ENCODE assay signal across 8 cellular contexts in genomic region chr2:28751956-28752607, GRCh38. TPM values are rescaled to one million over a fixed set of nuclear protein-coding genes. Genes with fewer than 3 reads are reported as not detected.
DNase-seq lines count a peak whose midpoint lies in the region; ATAC-seq, FAIRE-seq and TF ChIP-seq lines count a peak whose summit lies in the region.

No MANE protein-coding gene starts in this region.

- ATAC-seq in GM18867 (IDR thresholded peaks at IDR 0.05; ENCODE audit: unreplicated experiment): peak; percentile 24
- peak; percentile 34 for ATAC-seq in HG03045 (IDR thresholded peaks at IDR 0.05; ENCODE audit: unreplicated experiment)

- H3K27ac ChIP-seq in C4-2B: peak overlapping the region; percentile 100
- H3K27ac ChIP-seq in SJSA1: peak overlapping the region; percentile 95
- peak overlapping the region; percentile 95 for H3K27ac ChIP-seq in brain microvascular endothelial cell
- peak overlapping the region; percentile 99 for H3K27ac ChIP-seq in kidney (ENCODE audit: low read depth in 2 of 2, low read length in 2 of 2)

- intact Hi-C loops in kidney (cut with DNase I): no loop called here

- H3K4me3 ChIP-seq in SJSA1: peak overlapping the region; percentile 94
- H3K4me3 ChIP-seq in brain microvascular endothelial cell (ENCODE audit: low read depth, low read length): peak overlapping the region; percentile 94
- peak overlapping the region; percentile 92 to 98 for H3K4me3 ChIP-seq in kidney (ENCODE audit: low read length in 2 of 2)

- peak overlapping the region; percentile 88 to 97 for H3K9ac ChIP-seq in kidney (ENCODE audit: low read length in 2 of 2)

- H3K4me1 ChIP-seq in SJSA1 (replicated peaks): peaks cover 43% of the 10 kb centered on the region
- H3K4me1 ChIP-seq in kidney (ENCODE audit: control insufficient read depth in 1 of 2, insufficient read depth in 1 of 2, low read depth in 1 of 2, low read length in 2 of 2): peaks cover 12 to 13% of the 10 kb centered on the region in 2 donors

- H3K27me3 ChIP-seq in SJSA1 (replicated peaks) (no peaks in the 10 kb centered on the region), brain microvascular endothelial cell (replicated peaks) (no peaks in the 10 kb centered on the region)

- FAIRE-seq in kidney (lab: Jason Lieb, UNC): no peak

- H3K36me3 ChIP-seq in SJSA1 (peaks cover 12% of the 10 kb centered on the region), brain microvascular endothelial cell (replicated peaks) (peaks cover 4% of the 10 kb centered on the region), kidney (ENCODE audit: control insufficient read depth in 1 of 2, insufficient read depth in 2 of 2, low read length in 2 of 2) (peaks cover 0 to 2% of the 10 kb centered on the region in 2 donors)

- TF ChIP-seq CTCF in C4-2B (conservative IDR thresholded peaks at IDR 0.05) (no peak; the same call in 1 of the 2 replicates), brain microvascular endothelial cell (IDR thresholded peaks at IDR 0.05; ENCODE audit: low read depth, low read length, missing control alignments) (no peak), kidney (IDR thresholded peaks at IDR 0.05; ENCODE audit: borderline replicate concordance, extremely low read depth, insufficient read depth) (no peak)

- DNase-seq in SJSA1 (ENCODE audit: low read depth in 1 of 2, low spot score in 2 of 2): peak in 1 of 2 experiments; percentile 46
- DNase-seq in brain microvascular endothelial cell: no peak
- no peak for DNase-seq in kidney
- peak; percentile 18 to 24 for DNase-seq in stimulated activated CD4-positive, alpha-beta T cell treated with anti-CD3 and anti-CD28 coated beads, Interleukin-4, amount 100 ng/mL, for 4 hours
- DNase-seq in effector CD8-positive, alpha-beta T cell (lab: John Stamatoyannopoulos, UW): no peak

- in situ Hi-C loops in brain microvascular endothelial cell (cut with HindIII; ENCODE audit: low pct_ligation_motif_present, low sequenced_read_pairs): no loop called here

- H3K9me3 ChIP-seq in SJSA1 (replicated peaks): no peaks in the 10 kb centered on the region
- H3K9me3 ChIP-seq in kidney (ENCODE audit: control insufficient read depth in 1 of 2, low read length in 2 of 2): no peaks in the 10 kb centered on the region

RNA-seq across cellular contexts. Expression of gene PPP1CB, which starts 0.5 kb away (rescaled TPM):
- 206 and 247 TPM in 2 replicates for total RNA-seq in SJSA1 (2014; rRNA removed; shearing (Covaris generic))
- 358 TPM for total RNA-seq in kidney
- polyA plus RNA-seq in kidney (ENCODE audit: insufficient read depth, low read depth, low replicate concordance): 63.3 TPM

RNA-seq across cellular contexts. Expression of gene SPDYA, which starts 58.6 kb away (rescaled TPM):
- total RNA-seq in SJSA1 (2014; rRNA removed; shearing (Covaris generic)): 0.24 and 0.28 TPM in 2 replicates
- total RNA-seq in kidney: 1.6 TPM
- not detected for polyA plus RNA-seq in kidney (ENCODE audit: insufficient read depth, low read depth, low replicate concordance)

Comparison
In these comparisons a context has a peak if more than half of its experiments do, and no peak if none do; other contexts are left out.
1. DNase-seq: peak in stimulated activated CD4-positive, alpha-beta T cell treated with anti-CD3 and anti-CD28 coated beads, Interleukin-4, amount 100 ng/mL, for 4 hours (2 of 2); none in brain microvascular endothelial cell (single experiment), kidney (single experiment) and effector CD8-positive, alpha-beta T cell (single experiment).
2. Peak in every context shown above with its lines, with median percentiles within 50 percentile points of each other: H3K27ac ChIP-seq and H3K4me3 ChIP-seq.